ENCODE assay signal across 7 cellular contexts in genomic region chr3:197654997-197655328, GRCh38.
DNase-seq lines count a peak whose midpoint lies in the region; ATAC-seq and TF ChIP-seq lines count a peak whose summit lies in the region.
"Not testable (repeated sequence)": the region's sequence is repeated elsewhere in the genome, so short reads cannot be mapped to it uniquely, and the experiment has no call there.

No MANE protein-coding gene starts in this region.

- H3K4me3 Mint-ChIP-seq in natural killer cell = not testable (repeated sequence)

- 0% methylated on average over 2 of the region's 22 CpGs; no CpG with 5 or more reads in 1 of the 2 donors for WGBS in body of pancreas, 2 donors

- peak; percentile 33 for ATAC-seq in GM18870 (IDR thresholded peaks at IDR 0.05; ENCODE audit: unreplicated experiment)
- peak; percentile 27 for ATAC-seq in GM19467 (IDR thresholded peaks at IDR 0.05; ENCODE audit: unreplicated experiment)
- ATAC-seq in HG02571 (IDR thresholded peaks at IDR 0.05; ENCODE audit: unreplicated experiment) = peak; percentile 1
- ATAC-seq in HG03135 (IDR thresholded peaks at IDR 0.05; ENCODE audit: unreplicated experiment) = peak; percentile 25
- peak; percentile 64 for ATAC-seq in SK-N-SH treated with all-trans-retinoic acid at 6 μM for 48 hours
- peak; percentile 68 for ATAC-seq in body of pancreas
- peak; percentile 39 to 48 (median 41) for ATAC-seq in natural killer cell

- not testable (repeated sequence) for H3K4me3 ChIP-seq in body of pancreas

- not testable (repeated sequence) for H3K27ac ChIP-seq in body of pancreas

- not testable (repeated sequence) for H3K36me3 ChIP-seq in body of pancreas (replicated peaks in 1 of 2; ENCODE audit: insufficient read depth in 1 of 2, low read depth in 2 of 2)

- H3K36me3 Mint-ChIP-seq in natural killer cell = not testable (repeated sequence)

- not testable (repeated sequence) for H3K4me1 ChIP-seq in body of pancreas

- H3K27me3 Mint-ChIP-seq in natural killer cell (ENCODE audit: low read depth in 2 of 2) = not testable (repeated sequence)

- not testable (repeated sequence) for TF ChIP-seq CTCF in body of pancreas (IDR thresholded peaks at IDR 0.05); natural killer cell (IDR thresholded peaks at IDR 0.05)

- not testable (repeated sequence) for H3K4me1 Mint-ChIP-seq in natural killer cell

- TF ChIP-seq POLR2A in body of pancreas (IDR thresholded peaks at IDR 0.05) = not testable (repeated sequence)

- intact Hi-C loops in body of pancreas (cut with DNase I); natural killer cell (cut with micrococcal nuclease): not testable (repeated sequence)

- not testable (repeated sequence) for H3K27ac Mint-ChIP-seq in natural killer cell

- not testable (repeated sequence) for H3K27me3 ChIP-seq in body of pancreas

- DNase-seq in body of pancreas, natural killer cell: not testable (repeated sequence)

- H3K9me3 ChIP-seq in body of pancreas = not testable (repeated sequence)

- not testable (repeated sequence) for H3K9me3 Mint-ChIP-seq in natural killer cell

Comparison
In these comparisons a context has a peak if more than half of its experiments do, and no peak if none do; other contexts are left out.
1. ATAC-seq: peak in every context shown above with its lines; median percentile 68 in body of pancreas; 64 in SK-N-SH treated with all-trans-retinoic acid at 6 μM for 48 hours; 41 in natural killer cell; 33 in GM18870; 27 in GM19467; 25 in HG03135; 1 in HG02571.